ENCODE assay signal across 15 cellular contexts in genomic region chr12:112087055-112087850, GRCh38. TPM values are rescaled to one million over a fixed set of nuclear protein-coding genes. Genes with fewer than 3 reads are reported as not detected.
DNase-seq lines count a peak whose midpoint lies in the region; TF ChIP-seq lines count a peak whose summit lies in the region.
"Had no signal": no experiment of that assay in that cellular context is flagged by ENCODE, and none has a peak within 500 bp of the region (broad histone marks: within the 10 kb centered on the region; RNA-seq: fewer than 3 reads in every experiment).

No MANE protein-coding gene starts in this region.

- H3K27me3 ChIP-seq in KMS-11 (ENCODE audit: insufficient read depth, low read depth) (no peaks in the 10 kb centered on the region), hepatocyte (no peaks in the 10 kb centered on the region)
- H3K27me3 ChIP-seq: esophagus squamous epithelium had no signal

- H3K4me1 ChIP-seq in KMS-11 (ENCODE audit: low read depth, poor library complexity, severe bottlenecking): peaks cover 17% of the 10 kb centered on the region
- no peaks in the 10 kb centered on the region for H3K4me1 ChIP-seq in hepatocyte (ENCODE audit: insufficient read depth)
- H3K4me1 ChIP-seq: esophagus squamous epithelium had no signal

- no peak overlapping the region for H3K4me3 ChIP-seq in KMS-11 (IDR thresholded peaks at IDR 0.05; ENCODE audit: insufficient read depth, low read depth, low read length)
- H3K4me3 ChIP-seq in choroid plexus epithelial cell (ENCODE audit: low read depth, low read length): no peak overlapping the region
- H3K4me3 ChIP-seq in hepatocyte: no peak overlapping the region
- H3K4me3 ChIP-seq: esophagus squamous epithelium, skin epidermis had no signal

- TF ChIP-seq CTCF in KMS-11 (conservative IDR thresholded peaks at IDR 0.05; ENCODE audit: low read depth, low read length) (0 out of 2 replicates have a peak, but pooled peaks have one; percentile 16), choroid plexus epithelial cell (conservative IDR thresholded peaks at IDR 0.05; ENCODE audit: low read depth, low read length) (peak; percentile 33), neural crest cell (conservative IDR thresholded peaks at IDR 0.05) (peak; percentile 50), hepatocyte (IDR thresholded peaks at IDR 0.05; ENCODE audit: poor library complexity) (no peak)

- H4K20me1 ChIP-seq in KMS-11 (ENCODE audit: insufficient read depth): no peaks in the 10 kb centered on the region
- no peaks in the 10 kb centered on the region for H4K20me1 ChIP-seq in hepatocyte (ENCODE audit: insufficient read depth, poor library complexity, severe bottlenecking)

- H3K79me2 ChIP-seq in KMS-11 (ENCODE audit: insufficient read depth, low read depth): no peaks in the 10 kb centered on the region; the same call in 1 of the 2 replicates
- peaks cover 44% of the 10 kb centered on the region for H3K79me2 ChIP-seq in hepatocyte

- H3K27ac Mint-ChIP-seq in T-helper 2 cell treated with Interferon-gamma antibody and Interleukin-4, amounts not matched to agents 5 μg/mL and 100 μg/mL, for 36 hours: peak overlapping the region; percentile 12
- no peak overlapping the region for H3K27ac Mint-ChIP-seq in neural crest cell (ENCODE audit: unreplicated experiment)

- H3K4me2 ChIP-seq in KMS-11 (no peak overlapping the region), hepatocyte (no peak overlapping the region)

- no peaks in the 10 kb centered on the region for H3K9me3 ChIP-seq in hepatocyte (ENCODE audit: low read depth)
- H3K9me3 ChIP-seq: esophagus squamous epithelium had no signal

- 96% methylated on average over 2 of the region's 2 CpGs for WGBS in hepatocyte (ENCODE audit: low lambda C conversion rate, missing lambda C conversion rate)

- H3K4me1 Mint-ChIP-seq in T-helper 2 cell treated with Interferon-gamma antibody and Interleukin-4, amounts not matched to agents 5 μg/mL and 100 μg/mL, for 36 hours (ENCODE audit: low read depth): peaks cover 20% of the 10 kb centered on the region
- no peaks in the 10 kb centered on the region for H3K4me1 Mint-ChIP-seq in neural crest cell

- no peaks in the 10 kb centered on the region for H3K9me3 Mint-ChIP-seq in T-helper 2 cell treated with Interferon-gamma antibody and Interleukin-4, amounts not matched to agents 5 μg/mL and 100 μg/mL, for 36 hours
- no peaks in the 10 kb centered on the region for H3K9me3 Mint-ChIP-seq in neural crest cell

- H3K36me3 Mint-ChIP-seq in T-helper 2 cell treated with Interferon-gamma antibody and Interleukin-4, amounts not matched to agents 5 μg/mL and 100 μg/mL, for 36 hours (ENCODE audit: low read depth): peaks cover 54% of the 10 kb centered on the region
- peaks cover 7% of the 10 kb centered on the region for H3K36me3 Mint-ChIP-seq in neural crest cell (ENCODE audit: low read depth)

- H3K36me3 ChIP-seq in KMS-11 (ENCODE audit: insufficient read depth): no peaks in the 10 kb centered on the region
- H3K36me3 ChIP-seq in hepatocyte (replicated peaks; ENCODE audit: insufficient read depth, low read depth): peaks cover 6% of the 10 kb centered on the region

- no peak overlapping the region for H2AFZ ChIP-seq in KMS-11 (ENCODE audit: low read depth)
- H2AFZ ChIP-seq in hepatocyte: no peak overlapping the region

- no peak for DNase-seq in T-helper 2 cell treated with Interferon-gamma antibody and Interleukin-4, amounts not matched to agents 5 μg/mL and 100 μg/mL, for 36 hours (ENCODE audit: low spot score)
- no peak for DNase-seq in T-helper 2 cell
- no peak for DNase-seq in choroid plexus epithelial cell (ENCODE audit: low read depth)
- no peak for DNase-seq in neural crest cell (ENCODE audit: low read depth, low spot score)
- DNase-seq in hepatocyte (ENCODE audit: low spot score): no peak
- DNase-seq in dedifferentiated amniotic fluid mesenchymal stem cell (ENCODE audit: extremely low spot score): no peak
- no peak for DNase-seq in NCI-H2029 treated with DMSO at 0.1 percent for 48 hours (lab: John Stamatoyannopoulos, UW)
- DNase-seq: activated naive CD4-positive, alpha-beta T cell treated with anti-CD3 and anti-CD28 coated beads, Interleukin-2, amount 50 U/mL, for 16 hours; DMS 273 treated with DMSO at 0.1 percent for 48 hours; esophagus squamous epithelium; H7; NCI-H1694 had no signal

- H3K9ac ChIP-seq in KMS-11: no peak overlapping the region

- H3K27me3 Mint-ChIP-seq in T-helper 2 cell treated with Interferon-gamma antibody and Interleukin-4, amounts not matched to agents 5 μg/mL and 100 μg/mL, for 36 hours (ENCODE audit: low read depth): no peaks in the 10 kb centered on the region
- no peaks in the 10 kb centered on the region for H3K27me3 Mint-ChIP-seq in neural crest cell (ENCODE audit: low read depth)

- H3K4me3 Mint-ChIP-seq in T-helper 2 cell treated with Interferon-gamma antibody and Interleukin-4, amounts not matched to agents 5 μg/mL and 100 μg/mL, for 36 hours: no peak overlapping the region
- no peak overlapping the region for H3K4me3 Mint-ChIP-seq in neural crest cell

- H3K27ac ChIP-seq in KMS-11: no peak overlapping the region
- no peak overlapping the region for H3K27ac ChIP-seq in hepatocyte
- H3K27ac ChIP-seq: esophagus squamous epithelium, HL-60, skin epidermis had no signal

- H3K9me2 ChIP-seq in hepatocyte (replicated peaks; ENCODE audit: insufficient read depth): no peaks in the 10 kb centered on the region

RNA-seq across cellular contexts. Expression of gene NAA25, which starts 21.3 kb away (rescaled TPM):
- 35.9 and 36.8 TPM in 2 replicates for total RNA-seq in neural crest cell
- 19.1 and 22.1 TPM in 2 replicates for total RNA-seq in hepatocyte
- 18.5 and 18.7 TPM in 2 replicates for polyA plus RNA-seq in hepatocyte

RNA-seq across cellular contexts. Expression of gene TRAFD1, which starts 38.1 kb away (rescaled TPM):
- total RNA-seq in neural crest cell (41.5 and 44.2 TPM in 2 replicates), hepatocyte (33.9 and 37.1 TPM in 2 replicates)
- polyA plus RNA-seq in hepatocyte: 37.3 and 39.4 TPM in 2 replicates
